In genomic region chr6:32603888-32604287, GRCh38 we compare ENCODE assay signal across 14 cellular contexts. TPM values are rescaled to one million over a fixed set of nuclear protein-coding genes. Genes with fewer than 3 reads are reported as not detected.
DNase-seq lines count a peak whose midpoint lies in the region; ATAC-seq and TF ChIP-seq lines count a peak whose summit lies in the region.
"Had no signal": no experiment of that assay in that cellular context is flagged by ENCODE, and none has a peak within 500 bp of the region (broad histone marks: within the 10 kb centered on the region; RNA-seq: fewer than 3 reads in every experiment).

No MANE protein-coding gene starts in this region.

- H3K27me3 ChIP-seq in left lung: no peaks in the 10 kb centered on the region

- H3K9me3 Mint-ChIP-seq in T-helper 1 cell treated with Interleukin-12 subunit alpha and Interleukin-12 subunit beta and Interleukin-4 antibody, amounts not matched to agents 30 μg/mL and 1 μg/mL, for 36 hours: peaks cover 13% of the 10 kb centered on the region
- H3K9me3 Mint-ChIP-seq: type B pancreatic cell had no signal

- peak overlapping the region; percentile 90 for H3K27ac Mint-ChIP-seq in T-helper 1 cell treated with Interleukin-12 subunit alpha and Interleukin-12 subunit beta and Interleukin-4 antibody, amounts not matched to agents 30 μg/mL and 1 μg/mL, for 36 hours
- H3K27ac Mint-ChIP-seq: type B pancreatic cell had no signal

- ATAC-seq in left lung: peak; percentile 59
- ATAC-seq in GM21447 (IDR thresholded peaks at IDR 0.05; ENCODE audit: unreplicated experiment): no peak
- ATAC-seq in GM21515 (IDR thresholded peaks at IDR 0.05; ENCODE audit: unreplicated experiment): no peak
- ATAC-seq: HCT116 had no signal

- intact Hi-C loops in left lung (cut with DNase I): no loop called here

- peaks cover 10% of the 10 kb centered on the region for H3K36me3 Mint-ChIP-seq in T-helper 1 cell treated with Interleukin-12 subunit alpha and Interleukin-12 subunit beta and Interleukin-4 antibody, amounts not matched to agents 30 μg/mL and 1 μg/mL, for 36 hours (ENCODE audit: low read depth)
- H3K36me3 Mint-ChIP-seq: type B pancreatic cell had no signal

- peak overlapping the region; percentile 65 to 89 for H3K27ac ChIP-seq in left lung

- no peaks in the 10 kb centered on the region for H3K36me3 ChIP-seq in left lung

- peak overlapping the region; percentile 55 for H3K4me3 Mint-ChIP-seq in T-helper 1 cell treated with Interleukin-12 subunit alpha and Interleukin-12 subunit beta and Interleukin-4 antibody, amounts not matched to agents 30 μg/mL and 1 μg/mL, for 36 hours
- H3K4me3 Mint-ChIP-seq: type B pancreatic cell had no signal

- H3K4me3 ChIP-seq in GM12865 (ENCODE audit: low read depth, low read length): peak overlapping the region; percentile 7; the same call in 1 of the 2 replicates
- peak overlapping the region in 1 of 2 donors; percentile 13 for H3K4me3 ChIP-seq in left lung

- TF ChIP-seq CTCF in GM12865 (IDR thresholded peaks at IDR 0.05; ENCODE audit: insufficient read depth, low read depth, low read length, missing control alignments) (no peak), left lung (IDR thresholded peaks at IDR 0.05) (no peak)

- no peaks in the 10 kb centered on the region for H3K9me3 ChIP-seq in left lung

- peaks cover 0 to 18% of the 10 kb centered on the region in 2 donors for H3K4me1 ChIP-seq in left lung

- DNase-seq in AML-193 (lab: John Stamatoyannopoulos, UW): peak; percentile 38 to 61
- no peak for DNase-seq in GM12865 (ENCODE audit: low read depth)
- DNase-seq in left lung: no peak
- DNase-seq in anterior cingulate cortex (lab: John Stamatoyannopoulos, UW): no peak
- no peak for DNase-seq in NCI-H1092 treated with DMSO at 0.1 percent for 48 hours (lab: John Stamatoyannopoulos, UW)
- DNase-seq: activated CD4-positive, CD25-positive, alpha-beta regulatory T cell treated with anti-CD3 and anti-CD28 coated beads, Interleukin-2, amount 50 U/mL, for 72 hours; glutamatergic neuron; KG1; mesendoderm had no signal

- H3K27me3 Mint-ChIP-seq in T-helper 1 cell treated with Interleukin-12 subunit alpha and Interleukin-12 subunit beta and Interleukin-4 antibody, amounts not matched to agents 30 μg/mL and 1 μg/mL, for 36 hours (ENCODE audit: low read depth): no peaks in the 10 kb centered on the region

- H3K4me1 Mint-ChIP-seq in T-helper 1 cell treated with Interleukin-12 subunit alpha and Interleukin-12 subunit beta and Interleukin-4 antibody, amounts not matched to agents 30 μg/mL and 1 μg/mL, for 36 hours (ENCODE audit: low read depth): peaks cover 25% of the 10 kb centered on the region

RNA-seq across cellular contexts. Expression of gene HLA-DRB1, which starts 14.2 kb away (rescaled TPM):
- 100 to 1,000 TPM; 418 to 665 TPM for total RNA-seq in left lung

RNA-seq across cellular contexts. Expression of gene HLA-DQA1, which starts 33.3 kb away (rescaled TPM):
- total RNA-seq in left lung: 100 to 1,000 TPM; 137 to 200 TPM

Comparison
In these comparisons a context has a peak if more than half of its experiments do, and no peak if none do; other contexts are left out.
1. DNase-seq: peak in AML-193 (2 of 2); none in GM12865 (single experiment), left lung (0 of 2), anterior cingulate cortex (0 of 58) and NCI-H1092 treated with DMSO at 0.1 percent for 48 hours (single experiment).